In the genomic region with DNA sequence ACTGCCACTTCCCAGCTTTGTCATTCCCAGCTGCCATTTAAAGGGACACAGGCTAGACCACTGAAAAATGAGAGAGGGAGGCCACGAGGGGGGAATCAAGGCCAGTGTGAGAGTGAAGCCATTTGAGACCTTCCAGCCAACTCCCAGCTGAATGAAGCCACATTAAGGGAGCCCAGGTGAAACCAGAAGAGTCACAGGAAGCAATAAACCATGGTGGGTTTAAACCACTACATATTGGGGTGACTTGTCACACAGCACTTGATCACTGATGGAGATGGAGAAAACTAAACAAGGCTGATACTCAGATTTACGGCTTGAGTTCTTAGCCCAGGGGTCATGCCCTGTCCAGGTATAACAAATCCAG, we compare ENCODE assay signal across 17 cellular contexts. TPM values are rescaled to one million over a fixed set of nuclear protein-coding genes. Genes with fewer than 3 reads are reported as not detected.
DNase-seq lines count a peak whose midpoint lies in the region; ATAC-seq, FAIRE-seq and TF ChIP-seq lines count a peak whose summit lies in the region.
"Had no signal": no experiment of that assay in that cellular context is flagged by ENCODE, and none has a peak within 500 bp of the region (broad histone marks: within the 10 kb centered on the region; RNA-seq: fewer than 3 reads in every experiment).

No MANE protein-coding gene starts in this region.

- H3K4me1 ChIP-seq in BLaER1 treated with 17β-estradiol and CSF1 and Interleukin-3, amounts not matched to agents 10 nM and 100 nM: peaks cover 64 to 77% (median 69%) of the 10 kb centered on the region in 10 experiments

- no peaks in the 10 kb centered on the region for H3K27me3 ChIP-seq in BLaER1 treated with 17β-estradiol and CSF1 and Interleukin-3, amounts not matched to agents 10 nM and 100 nM
- H3K27me3 ChIP-seq: BE2C had no signal

- peaks cover 0 to 6% (median 0%) of the 10 kb centered on the region in 11 experiments; a peak in 2 of 22 replicates for H4K20me1 ChIP-seq in BLaER1 treated with 17β-estradiol and CSF1 and Interleukin-3, amounts not matched to agents 10 nM and 100 nM

- no peaks in the 10 kb centered on the region for H3K9me3 Mint-ChIP-seq in activated CD8-positive, alpha-beta T cell treated with anti-CD3 and anti-CD28 coated beads, Interleukin-2, amount 10 ng/mL, durations not matched to agents 7 days and 5 days (ENCODE audit: insufficient read depth)
- no peaks in the 10 kb centered on the region for H3K9me3 Mint-ChIP-seq in memory B cell
- H3K9me3 Mint-ChIP-seq: H9 had no signal

- H3K4me3 ChIP-seq in BLaER1 treated with 17β-estradiol and CSF1 and Interleukin-3, amounts not matched to agents 10 nM and 100 nM: no peak overlapping the region
- no peak overlapping the region for H3K4me3 ChIP-seq in GM12865 (ENCODE audit: low read depth, low read length)

- POLR2A ChIA-PET in activated CD8-positive, alpha-beta T cell treated with anti-CD3 and anti-CD28 coated beads, Interleukin-2, amount 10 ng/mL, durations not matched to agents 7 days and 5 days (lab: Charles Lee): no interaction called here

- 0 out of 22 replicates have a peak overlapping the region, but pooled peaks of 1 of the 11 experiments have one; percentile 1 for H3K27ac ChIP-seq in BLaER1 treated with 17β-estradiol and CSF1 and Interleukin-3, amounts not matched to agents 10 nM and 100 nM

- CTCF ChIA-PET in activated CD8-positive, alpha-beta T cell treated with anti-CD3 and anti-CD28 coated beads, Interleukin-2, amount 10 ng/mL, durations not matched to agents 7 days and 5 days (lab: Charles Lee): interaction anchor here (0.8 to 7.0 kb wide), 4 partner anchors 177 to 227 kb away, joined by 3 to 112 read pairs (median 7); no protein-coding TSS in a partner anchor

- peaks cover 0 to 6% (median 3%) of the 10 kb centered on the region in 11 experiments; a peak in 7 of 22 replicates for H3K36me3 ChIP-seq in BLaER1 treated with 17β-estradiol and CSF1 and Interleukin-3, amounts not matched to agents 10 nM and 100 nM
- H3K36me3 ChIP-seq: BE2C had no signal

- H3K4me1 Mint-ChIP-seq in activated CD8-positive, alpha-beta T cell treated with anti-CD3 and anti-CD28 coated beads, Interleukin-2, amount 10 ng/mL, durations not matched to agents 7 days and 5 days (ENCODE audit: low read depth): peaks cover 66% of the 10 kb centered on the region
- H3K4me1 Mint-ChIP-seq in memory B cell: peaks cover 38% of the 10 kb centered on the region

- H3K9me3 ChIP-seq in BLaER1 treated with 17β-estradiol and CSF1 and Interleukin-3, amounts not matched to agents 10 nM and 100 nM (replicated peaks in 1 of 11): no peaks in the 10 kb centered on the region
- H3K9me3 ChIP-seq: BE2C had no signal

- H3K4me3 Mint-ChIP-seq in activated CD8-positive, alpha-beta T cell treated with anti-CD3 and anti-CD28 coated beads, Interleukin-2, amount 10 ng/mL, durations not matched to agents 7 days and 5 days: peak overlapping the region; percentile 19
- H3K4me3 Mint-ChIP-seq in memory B cell: no peak overlapping the region
- H3K4me3 Mint-ChIP-seq: H9 had no signal

- peak overlapping the region in 7 of 11 experiments; percentile 7 to 39 (median 23); a peak in 12 of 22 replicates for H3K4me2 ChIP-seq in BLaER1 treated with 17β-estradiol and CSF1 and Interleukin-3, amounts not matched to agents 10 nM and 100 nM

- H3K27me3 Mint-ChIP-seq in activated CD8-positive, alpha-beta T cell treated with anti-CD3 and anti-CD28 coated beads, Interleukin-2, amount 10 ng/mL, durations not matched to agents 7 days and 5 days (ENCODE audit: low read depth): no peaks in the 10 kb centered on the region
- H3K27me3 Mint-ChIP-seq in memory B cell: no peaks in the 10 kb centered on the region

- peaks cover 2% of the 10 kb centered on the region for H3K36me3 Mint-ChIP-seq in activated CD8-positive, alpha-beta T cell treated with anti-CD3 and anti-CD28 coated beads, Interleukin-2, amount 10 ng/mL, durations not matched to agents 7 days and 5 days (ENCODE audit: low read depth)
- H3K36me3 Mint-ChIP-seq in memory B cell: peaks cover 6% of the 10 kb centered on the region

- peak; percentile 51 for DNase-seq in GM12865 (ENCODE audit: low read depth)
- DNase-seq in activated CD8-positive, alpha-beta T cell treated with anti-CD3 and anti-CD28 coated beads, Interleukin-2, amount 10 ng/mL, durations not matched to agents 7 days and 5 days: peak; percentile 58
- DNase-seq in memory B cell (ENCODE audit: low spot score in 2 of 2): no peak
- DNase-seq in midbrain (lab: John Stamatoyannopoulos, UW): no peak
- DNase-seq in ecto neural progenitor cell (ENCODE audit: low spot score): no peak
- no peak for DNase-seq in urothelium cell line (ENCODE audit: low spot score)
- DNase-seq: ACHN, BE2C, Kasumi-1, NCI-H1417, NCI-H1930, NCI-H510A treated with DMSO at 0.1 percent for 48 hours, SIG-M5 had no signal

- peak overlapping the region; percentile 45 for H3K27ac Mint-ChIP-seq in activated CD8-positive, alpha-beta T cell treated with anti-CD3 and anti-CD28 coated beads, Interleukin-2, amount 10 ng/mL, durations not matched to agents 7 days and 5 days
- H3K27ac Mint-ChIP-seq in memory B cell: peak overlapping the region; percentile 85
- H3K27ac Mint-ChIP-seq: H9 had no signal

- no peak for FAIRE-seq in urothelium cell line (lab: Jason Lieb, UNC)

- H3K9ac ChIP-seq in BLaER1 treated with 17β-estradiol and CSF1 and Interleukin-3, amounts not matched to agents 10 nM and 100 nM: no peak overlapping the region

- ATAC-seq in activated CD8-positive, alpha-beta T cell treated with anti-CD3 and anti-CD28 coated beads, Interleukin-2, amount 10 ng/mL, durations not matched to agents 7 days and 5 days: no peak
- ATAC-seq in memory B cell (ENCODE audit: low read depth) (no peak), HG03045 (IDR thresholded peaks at IDR 0.05; ENCODE audit: unreplicated experiment) (no peak)

- TF ChIP-seq CTCF in GM12865 (IDR thresholded peaks at IDR 0.05; ENCODE audit: insufficient read depth, low read depth, low read length, missing control alignments): no peak

RNA-seq across cellular contexts. Expression of a gene that starts 2.8 kb away (rescaled TPM):
- 10 to 100 TPM; 24.9 to 28.4 TPM for total RNA-seq in activated CD8-positive, alpha-beta T cell treated with anti-CD3 and anti-CD28 coated beads, Interleukin-2, amount 10 ng/mL, durations not matched to agents 7 days and 5 days

RNA-seq across cellular contexts. Expression of a gene that starts 46.1 kb away (rescaled TPM):
- not detected for total RNA-seq in activated CD8-positive, alpha-beta T cell treated with anti-CD3 and anti-CD28 coated beads, Interleukin-2, amount 10 ng/mL, durations not matched to agents 7 days and 5 days
- total RNA-seq: RPMI7951 had no signal

Comparison
In these comparisons a context has a peak if more than half of its experiments do, and no peak if none do; other contexts are left out.
1. DNase-seq: peak in GM12865 (single experiment) and activated CD8-positive, alpha-beta T cell treated with anti-CD3 and anti-CD28 coated beads, Interleukin-2, amount 10 ng/mL, durations not matched to agents 7 days and 5 days (single experiment); none in memory B cell (0 of 2), midbrain (single experiment), ecto neural progenitor cell (single experiment) and urothelium cell line (single experiment).